Comparison of ENCODE assay signal across 13 cellular contexts in genomic region chr6:12261502-12261901, GRCh38.
"Had no signal": no experiment of that assay in that cellular context is flagged by ENCODE, and none has a peak within 500 bp of the region (broad histone marks: within the 10 kb centered on the region; RNA-seq: fewer than 3 reads in every experiment).

No MANE protein-coding gene starts in this region.

- H3K4me3 Mint-ChIP-seq: activated T-cell treated with anti-CD3 and anti-CD28 coated beads, Interleukin-2, amount 50 U/mL, for 72 hours; naive B cell; stimulated activated effector memory CD8-positive, alpha-beta T cell treated with anti-CD3 and anti-CD28 coated beads, Interleukin-12 subunit alpha, Interleukin-12 subunit beta, amount 100 ng/mL, for 72 hours; T-helper 2 cell treated with Interferon-gamma antibody and Interleukin-4, amounts not matched to agents 5 μg/mL and 100 μg/mL, for 36 hours had no signal

- H3K36me3 ChIP-seq: cardiac muscle cell, gastrocnemius medialis, thyroid gland had no signal

- H3K4me1 Mint-ChIP-seq: naive B cell; stimulated activated effector memory CD8-positive, alpha-beta T cell treated with anti-CD3 and anti-CD28 coated beads, Interleukin-12 subunit alpha, Interleukin-12 subunit beta, amount 100 ng/mL, for 72 hours had no signal

- H3K4me3 ChIP-seq: cardiac muscle cell, gastrocnemius medialis, skin epidermis, thyroid gland had no signal

- ATAC-seq: activated CD4-positive, CD25-positive, alpha-beta regulatory T cell treated with anti-CD3 and anti-CD28 coated beads, Interleukin-2, amount 50 U/mL, for 24 hours; activated T-cell treated with anti-CD3 and anti-CD28 coated beads, Interleukin-2, amount 50 U/mL, for 72 hours; gastrocnemius medialis; stimulated activated effector memory CD8-positive, alpha-beta T cell treated with anti-CD3 and anti-CD28 coated beads, Interleukin-12 subunit alpha, Interleukin-12 subunit beta, amount 100 ng/mL, for 72 hours had no signal

- DNase-seq: activated CD4-positive, alpha-beta T cell treated with anti-CD3 and anti-CD28 coated beads, Interleukin-2, amount 50 U/mL, for 48 hours; activated gamma-delta T cell treated with Interleukin-2 at 50 U/mL for 16 hours; activated T-cell treated with anti-CD3 and anti-CD28 coated beads, Interleukin-2, amount 50 U/mL, for 72 hours; aorta; gastrocnemius medialis; naive B cell; thyroid gland had no signal

- H3K4me1 ChIP-seq: gastrocnemius medialis, thyroid gland had no signal

- H3K27ac ChIP-seq: cardiac muscle cell, gastrocnemius medialis, skin epidermis, thyroid gland had no signal

- H3K27ac Mint-ChIP-seq: activated T-cell treated with anti-CD3 and anti-CD28 coated beads, Interleukin-2, amount 50 U/mL, for 72 hours; stimulated activated effector memory CD8-positive, alpha-beta T cell treated with anti-CD3 and anti-CD28 coated beads, Interleukin-12 subunit alpha, Interleukin-12 subunit beta, amount 100 ng/mL, for 72 hours; T-helper 2 cell treated with Interferon-gamma antibody and Interleukin-4, amounts not matched to agents 5 μg/mL and 100 μg/mL, for 36 hours had no signal

- FAIRE-seq: endothelial cell of umbilical vein had no signal

- H3K9me3 ChIP-seq: gastrocnemius medialis, thyroid gland had no signal

- H3K27me3 ChIP-seq: cardiac muscle cell, gastrocnemius medialis, thyroid gland had no signal

- H3K36me3 Mint-ChIP-seq: naive B cell; stimulated activated effector memory CD8-positive, alpha-beta T cell treated with anti-CD3 and anti-CD28 coated beads, Interleukin-12 subunit alpha, Interleukin-12 subunit beta, amount 100 ng/mL, for 72 hours had no signal

- H3K9me3 Mint-ChIP-seq: activated T-cell treated with anti-CD3 and anti-CD28 coated beads, Interleukin-2, amount 50 U/mL, for 72 hours; stimulated activated effector memory CD8-positive, alpha-beta T cell treated with anti-CD3 and anti-CD28 coated beads, Interleukin-12 subunit alpha, Interleukin-12 subunit beta, amount 100 ng/mL, for 72 hours; T-helper 2 cell treated with Interferon-gamma antibody and Interleukin-4, amounts not matched to agents 5 μg/mL and 100 μg/mL, for 36 hours had no signal
